In genomic region chr11:106092446-106092845, GRCh38 we compare ENCODE assay signal across 26 cellular contexts. TPM values are rescaled to one million over a fixed set of nuclear protein-coding genes. Genes with fewer than 3 reads are reported as not detected.
DNase-seq lines count a peak whose midpoint lies in the region; ATAC-seq and TF ChIP-seq lines count a peak whose summit lies in the region.
"Had no signal": no experiment of that assay in that cellular context is flagged by ENCODE, and none has a peak within 500 bp of the region (broad histone marks: within the 10 kb centered on the region; RNA-seq: fewer than 3 reads in every experiment).

No MANE protein-coding gene starts in this region.

- no peaks in the 10 kb centered on the region for H3K9me2 ChIP-seq in GM23248 (ENCODE audit: insufficient read depth)

- H3K4me1 ChIP-seq in body of pancreas (peaks cover 27% of the 10 kb centered on the region), GM23248 (ENCODE audit: insufficient read depth) (peaks cover 22% of the 10 kb centered on the region)

- no peak for TF ChIP-seq CTCF in activated CD8-positive, alpha-beta T cell treated with anti-CD3 and anti-CD28 coated beads for 36 hours (IDR thresholded peaks at IDR 0.05)
- TF ChIP-seq CTCF in glutamatergic neuron (IDR thresholded peaks at IDR 0.05; ENCODE audit: partially characterized antibody, unreplicated experiment) (no peak), body of pancreas (IDR thresholded peaks at IDR 0.05) (no peak)

- H3K9ac ChIP-seq in GM23248 = no peak overlapping the region

- H3K4me1 Mint-ChIP-seq in activated CD8-positive, alpha-beta T cell treated with anti-CD3 and anti-CD28 coated beads for 36 hours (ENCODE audit: low read depth) = peaks cover 39% of the 10 kb centered on the region
- H3K4me1 Mint-ChIP-seq in activated CD8-positive, alpha-beta T cell treated with anti-CD3 and anti-CD28 coated beads, Interleukin-2, amount 10 ng/mL, durations not matched to agents 7 days and 5 days (ENCODE audit: low read depth) = peaks cover 25% of the 10 kb centered on the region
- H3K4me1 Mint-ChIP-seq in activated T-helper 2 cell treated with anti-CD3 and anti-CD28 coated beads, Interferon-gamma antibody, Interleukin-2, Interleukin-4, amounts not matched to agents 10 μg/mL and 5 μg/mL and 100 μg/mL, durations not matched to agents 14 hours and 24 hours and 36 hours (ENCODE audit: low read depth) = peaks cover 40% of the 10 kb centered on the region
- peaks cover 12% of the 10 kb centered on the region for H3K4me1 Mint-ChIP-seq in glutamatergic neuron (ENCODE audit: low read depth, unreplicated experiment)

- no peak overlapping the region for H3K27ac ChIP-seq in body of pancreas
- no peak overlapping the region for H3K27ac ChIP-seq in GM23248
- H3K27ac ChIP-seq: lower lobe of right lung, right lobe of liver, transverse colon had no signal

- WGBS in body of pancreas, 2 donors = 79 to 95% methylated on average over 1 of the region's 1 CpG
- 100% methylated on average over 1 of the region's 1 CpG for WGBS in GM23248 (ENCODE audit: low coverage in 1 of 2, low lambda C conversion rate in 2 of 2, missing lambda C conversion rate in 2 of 2), 2 experiments

- no peak for TF ChIP-seq POLR2A in body of pancreas (IDR thresholded peaks at IDR 0.05)

- CTCF ChIA-PET in activated CD8-positive, alpha-beta T cell treated with anti-CD3 and anti-CD28 coated beads for 36 hours (lab: Charles Lee) = interaction anchor here (1.1 kb wide), 1 partner anchor 41 kb away, joined by 3 read pairs; no protein-coding TSS in a partner anchor
- CTCF ChIA-PET in activated CD8-positive, alpha-beta T cell treated with anti-CD3 and anti-CD28 coated beads, Interleukin-2, amount 10 ng/mL, durations not matched to agents 7 days and 5 days (lab: Charles Lee) = interaction anchor here (3.6 kb wide), 1 partner anchor 15 kb away, joined by 18 read pairs; the partner anchor contains the start of genes AASDHPPT and KBTBD3

- H3K9me3 ChIP-seq in body of pancreas = no peaks in the 10 kb centered on the region
- no peaks in the 10 kb centered on the region for H3K9me3 ChIP-seq in GM23248 (ENCODE audit: low read depth)
- H3K9me3 ChIP-seq: lower lobe of right lung, right lobe of liver, SJSA1, transverse colon had no signal

- H3K36me3 Mint-ChIP-seq in activated CD8-positive, alpha-beta T cell treated with anti-CD3 and anti-CD28 coated beads for 36 hours (ENCODE audit: low read depth) = peaks cover 39% of the 10 kb centered on the region
- peaks cover 52% of the 10 kb centered on the region for H3K36me3 Mint-ChIP-seq in activated CD8-positive, alpha-beta T cell treated with anti-CD3 and anti-CD28 coated beads, Interleukin-2, amount 10 ng/mL, durations not matched to agents 7 days and 5 days (ENCODE audit: low read depth)
- H3K36me3 Mint-ChIP-seq in activated T-helper 2 cell treated with anti-CD3 and anti-CD28 coated beads, Interferon-gamma antibody, Interleukin-2, Interleukin-4, amounts not matched to agents 10 μg/mL and 5 μg/mL and 100 μg/mL, durations not matched to agents 14 hours and 24 hours and 36 hours (ENCODE audit: low read depth) = peaks cover 71% of the 10 kb centered on the region
- no peaks in the 10 kb centered on the region for H3K36me3 Mint-ChIP-seq in glutamatergic neuron (ENCODE audit: unreplicated experiment)

- peak overlapping the region; percentile 70 for H3K27ac Mint-ChIP-seq in activated CD8-positive, alpha-beta T cell treated with anti-CD3 and anti-CD28 coated beads for 36 hours
- no peak overlapping the region for H3K27ac Mint-ChIP-seq in activated CD8-positive, alpha-beta T cell treated with anti-CD3 and anti-CD28 coated beads, Interleukin-2, amount 10 ng/mL, durations not matched to agents 7 days and 5 days
- peak overlapping the region; percentile 44 for H3K27ac Mint-ChIP-seq in activated T-helper 2 cell treated with anti-CD3 and anti-CD28 coated beads, Interferon-gamma antibody, Interleukin-2, Interleukin-4, amounts not matched to agents 10 μg/mL and 5 μg/mL and 100 μg/mL, durations not matched to agents 14 hours and 24 hours and 36 hours
- H3K27ac Mint-ChIP-seq in glutamatergic neuron (ENCODE audit: unreplicated experiment) = no peak overlapping the region

- ATAC-seq in activated CD8-positive, alpha-beta T cell treated with anti-CD3 and anti-CD28 coated beads for 36 hours = no peak
- no peak for ATAC-seq in activated CD8-positive, alpha-beta T cell treated with anti-CD3 and anti-CD28 coated beads, Interleukin-2, amount 10 ng/mL, durations not matched to agents 7 days and 5 days
- peak; percentile 24 for ATAC-seq in GM19043 (IDR thresholded peaks at IDR 0.05; ENCODE audit: low read depth, unreplicated experiment)
- peak; percentile 32 for ATAC-seq in HG02870 (IDR thresholded peaks at IDR 0.05; ENCODE audit: unreplicated experiment)
- ATAC-seq in body of pancreas = no peak
- ATAC-seq: lower lobe of right lung, right lobe of liver had no signal

- in situ Hi-C loops in GM23248 (cut with MboI) = no loop called here

- peaks cover 62% of the 10 kb centered on the region for H3K79me2 ChIP-seq in GM23248 (ENCODE audit: insufficient read depth)

- intact Hi-C loops in activated CD8-positive, alpha-beta T cell treated with anti-CD3 and anti-CD28 coated beads for 36 hours (cut with micrococcal nuclease) = no loop called here
- intact Hi-C loops in activated T-helper 2 cell treated with anti-CD3 and anti-CD28 coated beads, Interferon-gamma antibody, Interleukin-2, Interleukin-4, amounts not matched to agents 10 μg/mL and 5 μg/mL and 100 μg/mL, durations not matched to agents 14 hours and 24 hours and 36 hours (cut with micrococcal nuclease) = no loop called here
- intact Hi-C loops in body of pancreas (cut with DNase I) = no loop called here

- no peaks in the 10 kb centered on the region for H3K9me3 Mint-ChIP-seq in activated CD8-positive, alpha-beta T cell treated with anti-CD3 and anti-CD28 coated beads for 36 hours
- H3K9me3 Mint-ChIP-seq in activated CD8-positive, alpha-beta T cell treated with anti-CD3 and anti-CD28 coated beads, Interleukin-2, amount 10 ng/mL, durations not matched to agents 7 days and 5 days (ENCODE audit: insufficient read depth) = no peaks in the 10 kb centered on the region
- H3K9me3 Mint-ChIP-seq in activated T-helper 2 cell treated with anti-CD3 and anti-CD28 coated beads, Interferon-gamma antibody, Interleukin-2, Interleukin-4, amounts not matched to agents 10 μg/mL and 5 μg/mL and 100 μg/mL, durations not matched to agents 14 hours and 24 hours and 36 hours = no peaks in the 10 kb centered on the region
- no peaks in the 10 kb centered on the region for H3K9me3 Mint-ChIP-seq in glutamatergic neuron (ENCODE audit: unreplicated experiment)
- H3K9me3 Mint-ChIP-seq: CD8-positive, alpha-beta memory T cell had no signal

- H3K36me3 ChIP-seq in body of pancreas (replicated peaks in 1 of 2; ENCODE audit: insufficient read depth in 1 of 2, low read depth in 2 of 2) (peaks cover 0 to 12% of the 10 kb centered on the region in 2 donors), GM23248 (ENCODE audit: low read depth) (peaks cover 42% of the 10 kb centered on the region)

- H4K20me1 ChIP-seq in GM23248 (ENCODE audit: insufficient read depth) = peaks cover 14% of the 10 kb centered on the region; the same call in 1 of the 2 replicates

- H3K4me2 ChIP-seq in GM23248 (ENCODE audit: unreplicated experiment) = no peak overlapping the region

- POLR2A ChIA-PET in activated CD8-positive, alpha-beta T cell treated with anti-CD3 and anti-CD28 coated beads for 36 hours (lab: Charles Lee) = no interaction called here
- POLR2A ChIA-PET in activated CD8-positive, alpha-beta T cell treated with anti-CD3 and anti-CD28 coated beads, Interleukin-2, amount 10 ng/mL, durations not matched to agents 7 days and 5 days (lab: Charles Lee) = no interaction called here

- no peak overlapping the region for H3K4me3 Mint-ChIP-seq in activated CD8-positive, alpha-beta T cell treated with anti-CD3 and anti-CD28 coated beads for 36 hours
- no peak overlapping the region for H3K4me3 Mint-ChIP-seq in activated CD8-positive, alpha-beta T cell treated with anti-CD3 and anti-CD28 coated beads, Interleukin-2, amount 10 ng/mL, durations not matched to agents 7 days and 5 days
- H3K4me3 Mint-ChIP-seq in activated T-helper 2 cell treated with anti-CD3 and anti-CD28 coated beads, Interferon-gamma antibody, Interleukin-2, Interleukin-4, amounts not matched to agents 10 μg/mL and 5 μg/mL and 100 μg/mL, durations not matched to agents 14 hours and 24 hours and 36 hours (ENCODE audit: low read depth) = no peak overlapping the region
- no peak overlapping the region for H3K4me3 Mint-ChIP-seq in glutamatergic neuron (ENCODE audit: unreplicated experiment)
- H3K4me3 Mint-ChIP-seq: CD8-positive, alpha-beta memory T cell had no signal

- H3K27me3 ChIP-seq in body of pancreas (no peaks in the 10 kb centered on the region), GM23248 (replicated peaks; ENCODE audit: insufficient read depth) (no peaks in the 10 kb centered on the region)
- H3K27me3 ChIP-seq: right lobe of liver, SJSA1, transverse colon had no signal

- H3F3A ChIP-seq in GM23248 (ENCODE audit: insufficient read depth) = no peaks in the 10 kb centered on the region

- H2AFZ ChIP-seq in GM23248 = no peak overlapping the region

- H3K4me3 ChIP-seq in body of pancreas (no peak overlapping the region), GM23248 (no peak overlapping the region)
- H3K4me3 ChIP-seq: lower lobe of right lung, right lobe of liver, SJSA1, transverse colon had no signal

- H3K27me3 Mint-ChIP-seq in activated CD8-positive, alpha-beta T cell treated with anti-CD3 and anti-CD28 coated beads for 36 hours = no peaks in the 10 kb centered on the region
- no peaks in the 10 kb centered on the region for H3K27me3 Mint-ChIP-seq in activated CD8-positive, alpha-beta T cell treated with anti-CD3 and anti-CD28 coated beads, Interleukin-2, amount 10 ng/mL, durations not matched to agents 7 days and 5 days (ENCODE audit: low read depth)
- no peaks in the 10 kb centered on the region for H3K27me3 Mint-ChIP-seq in activated T-helper 2 cell treated with anti-CD3 and anti-CD28 coated beads, Interferon-gamma antibody, Interleukin-2, Interleukin-4, amounts not matched to agents 10 μg/mL and 5 μg/mL and 100 μg/mL, durations not matched to agents 14 hours and 24 hours and 36 hours (ENCODE audit: low read depth)
- no peaks in the 10 kb centered on the region for H3K27me3 Mint-ChIP-seq in glutamatergic neuron (ENCODE audit: unreplicated experiment)
- H3K27me3 Mint-ChIP-seq: CD8-positive, alpha-beta memory T cell had no signal

- DNase-seq in activated CD8-positive, alpha-beta T cell treated with anti-CD3 and anti-CD28 coated beads for 36 hours = no peak
- no peak for DNase-seq in activated CD8-positive, alpha-beta T cell treated with anti-CD3 and anti-CD28 coated beads, Interleukin-2, amount 10 ng/mL, durations not matched to agents 7 days and 5 days
- no peak for DNase-seq in activated T-helper 2 cell treated with anti-CD3 and anti-CD28 coated beads, Interferon-gamma antibody, Interleukin-2, Interleukin-4, amounts not matched to agents 10 μg/mL and 5 μg/mL and 100 μg/mL, durations not matched to agents 14 hours and 24 hours and 36 hours (ENCODE audit: low spot score)
- DNase-seq in glutamatergic neuron (no peak), body of pancreas (no peak), GM23248 (no peak)
- DNase-seq: 8988T; activated CD4-positive, alpha-beta T cell treated with anti-CD3 and anti-CD28 coated beads for 48 hours; activated effector memory CD4-positive, alpha-beta T cell treated with anti-CD3 and anti-CD28 coated beads, Interleukin-2, amount 50 U/mL, for 16 hours; anterior cingulate cortex; CD8-positive, alpha-beta memory T cell; central memory CD4-positive, alpha-beta T cell; dermis blood vessel endothelial cell; DMS79; Kasumi-1; kidney; lower lobe of right lung; NCI-H1092; NCI-H2029; NCI-H345; right lobe of liver; T-helper 1 cell; transverse colon had no signal

RNA-seq across cellular contexts. Expression of gene AASDHPPT, which starts 15.0 kb away (rescaled TPM):
- 10 to 100 TPM; 41.6 to 46.2 TPM for total RNA-seq in activated CD8-positive, alpha-beta T cell treated with anti-CD3 and anti-CD28 coated beads for 36 hours
- total RNA-seq in activated CD8-positive, alpha-beta T cell treated with anti-CD3 and anti-CD28 coated beads, Interleukin-2, amount 10 ng/mL, durations not matched to agents 7 days and 5 days = 10 to 100 TPM; 30.9 to 31.2 TPM
- 42.5 and 48.0 TPM in 2 replicates for total RNA-seq in activated T-helper 2 cell treated with anti-CD3 and anti-CD28 coated beads, Interferon-gamma antibody, Interleukin-2, Interleukin-4, amounts not matched to agents 10 μg/mL and 5 μg/mL and 100 μg/mL, durations not matched to agents 14 hours and 24 hours and 36 hours
- total RNA-seq in glutamatergic neuron (ENCODE audit: unreplicated experiment) (109 TPM), body of pancreas (10 to 100 TPM; 22.1 to 25.2 TPM)
- total RNA-seq in GM23248 (2014; rRNA removed; shearing (Covaris generic)) = 45.9 and 70.1 TPM in 2 replicates
- polyA plus RNA-seq in GM23248 (2016; fragmentation: Nextera tagmentation; extraction: Ambion mirVana) = 48.7 and 49.5 TPM in 2 replicates

RNA-seq across cellular contexts. Expression of gene KBTBD3, which starts 15.3 kb away (rescaled TPM):
- total RNA-seq in activated CD8-positive, alpha-beta T cell treated with anti-CD3 and anti-CD28 coated beads for 36 hours = 10 to 100 TPM; 10.2 to 11.2 TPM
- total RNA-seq in activated CD8-positive, alpha-beta T cell treated with anti-CD3 and anti-CD28 coated beads, Interleukin-2, amount 10 ng/mL, durations not matched to agents 7 days and 5 days = 1 to 10 TPM; 6.2 to 7.7 TPM
- 6.4 and 8.9 TPM in 2 replicates for total RNA-seq in activated T-helper 2 cell treated with anti-CD3 and anti-CD28 coated beads, Interferon-gamma antibody, Interleukin-2, Interleukin-4, amounts not matched to agents 10 μg/mL and 5 μg/mL and 100 μg/mL, durations not matched to agents 14 hours and 24 hours and 36 hours
- total RNA-seq in glutamatergic neuron (ENCODE audit: unreplicated experiment) = 8.9 TPM
- total RNA-seq in body of pancreas = 1 to 10 TPM; 2.0 to 5.7 TPM
- total RNA-seq in GM23248 (2014; rRNA removed; shearing (Covaris generic)) = 1.3 and 3.6 TPM in 2 replicates
- polyA plus RNA-seq in GM23248 (2016; fragmentation: Nextera tagmentation; extraction: Ambion mirVana) = 6.6 and 7.7 TPM in 2 replicates

Comparison
In these comparisons a context has a peak if more than half of its experiments do, and no peak if none do; other contexts are left out.
1. H3K27ac Mint-ChIP-seq: peak in activated CD8-positive, alpha-beta T cell treated with anti-CD3 and anti-CD28 coated beads for 36 hours (single experiment) and activated T-helper 2 cell treated with anti-CD3 and anti-CD28 coated beads, Interferon-gamma antibody, Interleukin-2, Interleukin-4, amounts not matched to agents 10 μg/mL and 5 μg/mL and 100 μg/mL, durations not matched to agents 14 hours and 24 hours and 36 hours (single experiment); none in activated CD8-positive, alpha-beta T cell treated with anti-CD3 and anti-CD28 coated beads, Interleukin-2, amount 10 ng/mL, durations not matched to agents 7 days and 5 days (single experiment) and glutamatergic neuron (single experiment).
2. ATAC-seq: peak in GM19043 (single experiment) and HG02870 (single experiment); none in activated CD8-positive, alpha-beta T cell treated with anti-CD3 and anti-CD28 coated beads for 36 hours (single experiment), activated CD8-positive, alpha-beta T cell treated with anti-CD3 and anti-CD28 coated beads, Interleukin-2, amount 10 ng/mL, durations not matched to agents 7 days and 5 days (single experiment) and body of pancreas (single experiment).